25 cellular contexts compared by ENCODE assay signal in the genomic region with DNA sequence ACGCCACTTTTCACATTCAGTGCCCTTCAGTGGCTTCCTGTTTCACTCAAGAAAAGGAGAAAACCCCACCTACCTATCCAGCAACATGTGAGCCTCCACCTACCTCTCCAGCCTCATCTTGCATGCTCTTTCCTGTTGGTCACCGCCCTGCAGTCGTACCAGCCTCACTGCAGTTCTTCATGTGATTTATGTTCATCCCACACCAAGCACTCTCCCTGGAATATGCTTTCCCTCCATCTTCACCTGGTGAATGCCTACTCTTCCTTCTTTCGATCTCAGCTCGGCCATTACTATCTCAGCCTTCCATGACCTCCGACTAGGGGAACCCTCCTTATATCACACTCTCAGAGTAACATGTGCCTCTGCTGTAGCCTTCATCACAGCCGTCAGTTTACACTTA. TPM values are rescaled to one million over a fixed set of nuclear protein-coding genes. Genes with fewer than 3 reads are reported as not detected.
DNase-seq lines count a peak whose midpoint lies in the region; FAIRE-seq and TF ChIP-seq lines count a peak whose summit lies in the region.
"Had no signal": no experiment of that assay in that cellular context is flagged by ENCODE, and none has a peak within 500 bp of the region (broad histone marks: within the 10 kb centered on the region; RNA-seq: fewer than 3 reads in every experiment).

No MANE protein-coding gene starts in this region.

- intact Hi-C loops in CD14-positive monocyte (cut with micrococcal nuclease) = no loop called here

- H3K27ac Mint-ChIP-seq in CD14-positive monocyte (peak overlapping the region; percentile 83 to 97 (median 93)), neural crest cell (ENCODE audit: unreplicated experiment) (peak overlapping the region; percentile 4)
- H3K27ac Mint-ChIP-seq: natural killer cell; stimulated activated naive CD8-positive, alpha-beta T cell treated with anti-CD3 and anti-CD28 coated beads, Interleukin-15, amount 100 ng/mL, for 72 hours had no signal

- TF ChIP-seq CTCF in CD14-positive monocyte (IDR thresholded peaks at IDR 0.05) (no peak), HL-60 (IDR thresholded peaks at IDR 0.05; ENCODE audit: insufficient read depth, low read length) (no peak), bronchial epithelial cell (IDR thresholded peaks at IDR 0.05; ENCODE audit: insufficient read depth, low read length, severe bottlenecking) (no peak), neural crest cell (conservative IDR thresholded peaks at IDR 0.05) (no peak)

- H3K4me1 Mint-ChIP-seq in CD14-positive monocyte (peaks cover 72% of the 10 kb centered on the region), neural crest cell (peaks cover 20% of the 10 kb centered on the region)
- H3K4me1 Mint-ChIP-seq: natural killer cell had no signal

- no peaks in the 10 kb centered on the region for H3K27me3 ChIP-seq in HL-60 (ENCODE audit: insufficient read depth, poor library complexity, severe bottlenecking)
- no peaks in the 10 kb centered on the region for H3K27me3 ChIP-seq in bronchial epithelial cell (ENCODE audit: control insufficient read depth, insufficient read depth, low read length)
- H3K27me3 ChIP-seq: ovary, thyroid gland had no signal

- H3K36me3 Mint-ChIP-seq in CD14-positive monocyte = peaks cover 2 to 3% of the 10 kb centered on the region in 2 donors
- no peaks in the 10 kb centered on the region for H3K36me3 Mint-ChIP-seq in neural crest cell (ENCODE audit: low read depth)
- H3K36me3 Mint-ChIP-seq: natural killer cell had no signal

- H3K36me3 ChIP-seq in bronchial epithelial cell (ENCODE audit: control insufficient read depth, insufficient read depth, low read length) = no peaks in the 10 kb centered on the region
- H3K36me3 ChIP-seq: gastroesophageal sphincter, ovary, thyroid gland had no signal

- H3K4me3 ChIP-seq in HL-60 (replicated peaks; ENCODE audit: insufficient read depth, low read length) (no peak overlapping the region), bronchial epithelial cell (ENCODE audit: low read depth, low read length) (no peak overlapping the region)
- H3K4me3 ChIP-seq: gastroesophageal sphincter, lung, ovary, skin epidermis, thyroid gland had no signal

- H3K9me3 Mint-ChIP-seq in CD14-positive monocyte = peaks cover 0 to 3% (median 0%) of the 10 kb centered on the region in 7 donors
- peaks cover 3% of the 10 kb centered on the region for H3K9me3 Mint-ChIP-seq in neural crest cell
- H3K9me3 Mint-ChIP-seq: stimulated activated naive CD8-positive, alpha-beta T cell treated with anti-CD3 and anti-CD28 coated beads, Interleukin-15, amount 100 ng/mL, for 72 hours had no signal

- peak overlapping the region; percentile 61 to 79 for H3K4me3 Mint-ChIP-seq in CD14-positive monocyte
- H3K4me3 Mint-ChIP-seq in neural crest cell = no peak overlapping the region
- H3K4me3 Mint-ChIP-seq: natural killer cell; stimulated activated naive CD8-positive, alpha-beta T cell treated with anti-CD3 and anti-CD28 coated beads, Interleukin-15, amount 100 ng/mL, for 72 hours had no signal

- peak; percentile 66 for FAIRE-seq in bronchial epithelial cell (lab: Jason Lieb, UNC)
- FAIRE-seq: GM12892, H54 had no signal

- H3K27ac ChIP-seq in HL-60 (replicated peaks) = peak overlapping the region; percentile 66
- H3K27ac ChIP-seq: gastroesophageal sphincter, ovary, thyroid gland had no signal

- DNase-seq in CD14-positive monocyte (ENCODE audit: low spot score) (no peak), HL-60 (ENCODE audit: low read depth in 1 of 2, low spot score in 1 of 2) (peak in 1 of 2 experiments; percentile 29), bronchial epithelial cell (ENCODE audit: low read depth) (no peak), neural crest cell (ENCODE audit: low read depth, low spot score) (no peak), HK-2 (ENCODE audit: unreplicated experiment) (no peak), COLO668 (lab: John Stamatoyannopoulos, UW; ENCODE audit: unreplicated experiment) (no peak), D341Med (ENCODE audit: low spot score) (no peak)
- no peak for DNase-seq in activated CD8-positive, alpha-beta memory T cell treated with anti-CD3 and anti-CD28 coated beads, Interleukin-2, amount 50 U/mL, for 48 hours
- DNase-seq: activated CD4-positive, alpha-beta T cell treated with anti-CD3 and anti-CD28 coated beads, Interleukin-2, amount 50 U/mL, for 4 hours; activated CD4-positive, CD25-positive, alpha-beta regulatory T cell; activated naive CD4-positive, alpha-beta T cell treated with Interleukin-2 at 50 U/mL for 16 hours; natural killer cell; NCI-H1048; NCI-H2171; NCI-H510A; ovary; PC-3; retina; stimulated activated naive CD8-positive, alpha-beta T cell treated with anti-CD3 and anti-CD28 coated beads, Interleukin-15, amount 100 ng/mL, for 72 hours had no signal

- H3K27me3 Mint-ChIP-seq in CD14-positive monocyte (ENCODE audit: low read depth in 3 of 3) = peaks cover 1 to 3% (median 2%) of the 10 kb centered on the region in 3 donors
- H3K27me3 Mint-ChIP-seq in neural crest cell (ENCODE audit: low read depth) = peaks cover 2% of the 10 kb centered on the region

RNA-seq across cellular contexts. Expression of a gene that starts 21.7 kb away (rescaled TPM):
- 100 to 1,000 TPM; 132 to 136 TPM for polyA plus RNA-seq in CD14-positive monocyte
- 61.9 and 65.3 TPM in 2 replicates for total RNA-seq in bronchial epithelial cell
- total RNA-seq in neural crest cell = 154 and 162 TPM in 2 replicates
